ENCODE assay signal across 22 cellular contexts in genomic region chr7:6293202-6293601, GRCh38.
"Had no signal": no experiment of that assay in that cellular context is flagged by ENCODE, and none has a peak within 500 bp of the region (broad histone marks: within the 10 kb centered on the region; RNA-seq: fewer than 3 reads in every experiment).

No MANE protein-coding gene starts in this region.

- H3K4me3 Mint-ChIP-seq: endodermal cell; natural killer cell treated with Interleukin-12 subunit alpha and Interleukin-12 subunit beta and Interleukin-15 and Interleukin-18, amount 100 ng/mL, for 72 hours; neural progenitor cell had no signal

- DNase-seq: effector CD4-positive, alpha-beta T cell; endodermal cell; erythroblast; foreskin keratinocyte; heart left ventricle; hippocampal formation; left colon; left ventricle myocardium superior; mesenchymal stem cell; midbrain; nucleus accumbens; ovary; right cardiac atrium; stimulated activated CD4-positive, alpha-beta T cell treated with anti-CD3 and anti-CD28 coated beads, Interleukin-2, amount 100 ng/mL, for 48 hours; stimulated activated naive CD4-positive, alpha-beta T cell treated with Interleukin-2 at 50 U/mL for 16 hours; trophoblast cell had no signal

- H3K4me3 ChIP-seq: heart left ventricle, lung, neural progenitor cell, ovary, smooth muscle cell had no signal

- H3K4me1 ChIP-seq: foreskin keratinocyte, heart left ventricle, neural progenitor cell had no signal

- H3K9me3 Mint-ChIP-seq: endodermal cell; natural killer cell treated with Interleukin-12 subunit alpha and Interleukin-12 subunit beta and Interleukin-15 and Interleukin-18, amount 100 ng/mL, for 72 hours had no signal

- FAIRE-seq: endothelial cell of umbilical vein had no signal

- H3K27ac ChIP-seq: foreskin keratinocyte, heart left ventricle, neural progenitor cell, ovary had no signal

- H3K9ac ChIP-seq: neural progenitor cell had no signal

- H3K27me3 ChIP-seq: foreskin keratinocyte, heart left ventricle, neural progenitor cell, ovary had no signal

- H3K36me3 ChIP-seq: heart left ventricle, neural progenitor cell, ovary had no signal

- H3K27me3 Mint-ChIP-seq: progenitor cell of endocrine pancreas had no signal

- H3K4me2 ChIP-seq: neural progenitor cell, smooth muscle cell had no signal

- H3K9me3 ChIP-seq: heart left ventricle, ovary had no signal

- H3K4me1 Mint-ChIP-seq: endodermal cell, neural progenitor cell had no signal

- H3K27ac Mint-ChIP-seq: endodermal cell; natural killer cell treated with Interleukin-12 subunit alpha and Interleukin-12 subunit beta and Interleukin-15 and Interleukin-18, amount 100 ng/mL, for 72 hours; neural progenitor cell; progenitor cell of endocrine pancreas had no signal

- H3K36me3 Mint-ChIP-seq: natural killer cell treated with Interleukin-12 subunit alpha and Interleukin-12 subunit beta and Interleukin-15 and Interleukin-18, amount 100 ng/mL, for 72 hours; neural progenitor cell had no signal

- H2AFZ ChIP-seq: neural progenitor cell had no signal
